ENCODE assay signal across 13 cellular contexts in the genomic region with DNA sequence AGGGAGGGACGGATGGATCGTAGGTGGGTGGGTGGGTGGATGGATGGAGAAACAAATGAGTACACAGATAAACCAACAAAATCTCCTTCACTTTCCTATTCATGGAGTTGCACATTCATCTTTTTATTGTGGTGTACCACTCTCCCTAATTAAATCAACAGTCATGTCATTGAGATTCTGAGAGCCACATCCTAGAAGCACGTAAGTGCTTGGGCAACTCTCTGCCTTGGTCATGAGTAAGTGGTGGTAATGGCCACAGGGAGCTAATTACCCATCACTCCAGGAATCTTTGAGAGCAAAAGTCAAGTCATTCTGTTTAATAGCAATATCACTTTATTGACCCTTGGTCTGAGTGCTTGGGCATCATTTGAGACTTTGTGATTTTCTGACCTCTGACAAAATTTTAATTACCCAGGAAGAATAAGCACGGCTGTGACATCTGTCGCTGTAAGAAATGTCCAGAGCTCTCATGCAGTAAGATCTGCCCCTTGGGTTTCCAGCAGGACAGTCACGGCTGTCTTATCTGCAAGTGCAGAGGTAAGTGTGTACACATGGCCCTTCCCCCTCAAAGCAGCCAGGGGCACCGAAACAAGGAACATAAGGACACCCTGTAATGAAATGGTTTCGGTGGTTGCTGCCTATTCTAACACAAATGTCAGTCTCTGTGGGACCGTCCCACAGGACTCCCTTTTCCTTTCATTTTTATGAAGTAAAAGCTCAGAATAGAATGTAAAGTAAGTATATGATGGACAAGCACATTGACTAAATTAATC.
DNase-seq lines count a peak whose midpoint lies in the region; ATAC-seq and TF ChIP-seq lines count a peak whose summit lies in the region.
"Had no signal": no experiment of that assay in that cellular context is flagged by ENCODE, and none has a peak within 500 bp of the region (broad histone marks: within the 10 kb centered on the region; RNA-seq: fewer than 3 reads in every experiment).

No MANE protein-coding gene starts in this region.

- 91% methylated on average over 9 of the region's 9 CpGs for WGBS in right cardiac atrium

- ATAC-seq in GM21447 (IDR thresholded peaks at IDR 0.05; ENCODE audit: unreplicated experiment) (peak; percentile 50), right cardiac atrium (no peak)
- ATAC-seq: esophagus mucosa had no signal

- no peak overlapping the region for H3K4me3 Mint-ChIP-seq in mesothelial cell of epicardium
- no peak overlapping the region for H3K4me3 Mint-ChIP-seq in activated naive CD4-positive, alpha-beta T cell treated with anti-CD3 and anti-CD28 coated beads for 36 hours
- H3K4me3 Mint-ChIP-seq: CD4-positive, alpha-beta T cell had no signal

- no peaks in the 10 kb centered on the region for H3K27me3 ChIP-seq in right cardiac atrium (ENCODE audit: control insufficient read depth, insufficient read depth)

- H3K27ac ChIP-seq in right cardiac atrium (ENCODE audit: low read length), result no peak overlapping the region
- H3K27ac ChIP-seq: prostate gland had no signal

- intact Hi-C loops in activated naive CD4-positive, alpha-beta T cell treated with anti-CD3 and anti-CD28 coated beads for 36 hours (cut with micrococcal nuclease), result no loop called here
- intact Hi-C loops in right cardiac atrium (cut with DNase I), result no loop called here

- no peak for TF ChIP-seq CTCF in mesothelial cell of epicardium (IDR thresholded peaks at IDR 0.05; ENCODE audit: unreplicated experiment)

- H3K27ac Mint-ChIP-seq in mesothelial cell of epicardium, result peak overlapping the region; percentile 6
- no peak overlapping the region for H3K27ac Mint-ChIP-seq in activated naive CD4-positive, alpha-beta T cell treated with anti-CD3 and anti-CD28 coated beads for 36 hours
- H3K27ac Mint-ChIP-seq: CD4-positive, alpha-beta T cell had no signal

- no peaks in the 10 kb centered on the region for H3K4me1 ChIP-seq in right cardiac atrium (ENCODE audit: control insufficient read depth, insufficient read depth, low read length)
- H3K4me1 ChIP-seq: prostate gland had no signal

- CTCF ChIA-PET in activated naive CD4-positive, alpha-beta T cell treated with anti-CD3 and anti-CD28 coated beads for 36 hours (lab: Charles Lee), result interaction anchor here (0.9 to 2.1 kb wide), 2 partner anchors 159 to 161 kb away, joined by 3 to 5 read pairs; no protein-coding TSS in a partner anchor

- no peaks in the 10 kb centered on the region for H3K9me3 ChIP-seq in right cardiac atrium (ENCODE audit: control insufficient read depth, low read length)
- H3K9me3 ChIP-seq: prostate gland had no signal

- H3K27me3 Mint-ChIP-seq in mesothelial cell of epicardium (ENCODE audit: low read depth), result no peaks in the 10 kb centered on the region
- no peaks in the 10 kb centered on the region for H3K27me3 Mint-ChIP-seq in activated naive CD4-positive, alpha-beta T cell treated with anti-CD3 and anti-CD28 coated beads for 36 hours (ENCODE audit: low read depth)
- H3K27me3 Mint-ChIP-seq: CD4-positive, alpha-beta T cell had no signal

- H3K4me3 ChIP-seq in right cardiac atrium (ENCODE audit: low read length), result no peak overlapping the region
- H3K4me3 ChIP-seq: prostate gland had no signal

- peaks cover 16% of the 10 kb centered on the region for H3K4me1 Mint-ChIP-seq in mesothelial cell of epicardium
- H3K4me1 Mint-ChIP-seq in activated naive CD4-positive, alpha-beta T cell treated with anti-CD3 and anti-CD28 coated beads for 36 hours (ENCODE audit: low read depth), result no peaks in the 10 kb centered on the region

- peak; percentile 23 for DNase-seq in GM04504 (ENCODE audit: low read depth)
- peak; percentile 37 for DNase-seq in MV-4-11 (lab: John Stamatoyannopoulos, UW)
- DNase-seq in mesothelial cell of epicardium (ENCODE audit: low spot score in 2 of 2, unreplicated experiment in 2 of 2), result no peak
- DNase-seq in NCI-H226, result no peak
- DNase-seq in activated naive CD4-positive, alpha-beta T cell treated with anti-CD3 and anti-CD28 coated beads for 36 hours, result no peak
- no peak for DNase-seq in right cardiac atrium
- no peak for DNase-seq in activated gamma-delta T cell treated with Interleukin-2 at 50 U/mL for 16 hours
- DNase-seq: activated naive CD4-positive, alpha-beta T cell treated with anti-CD3 and anti-CD28 coated beads, Interleukin-2, amount 50 U/mL, for 16 hours; CD4-positive, alpha-beta T cell; stimulated activated CD4-positive, alpha-beta T cell treated with anti-CD3 and anti-CD28 coated beads, Interleukin-2, amount 100 ng/mL, for 48 hours had no signal

- H3K9me3 Mint-ChIP-seq in mesothelial cell of epicardium, result no peaks in the 10 kb centered on the region
- no peaks in the 10 kb centered on the region for H3K9me3 Mint-ChIP-seq in activated naive CD4-positive, alpha-beta T cell treated with anti-CD3 and anti-CD28 coated beads for 36 hours
- H3K9me3 Mint-ChIP-seq: CD4-positive, alpha-beta T cell had no signal

- peaks cover 40% of the 10 kb centered on the region for H3K36me3 Mint-ChIP-seq in mesothelial cell of epicardium
- H3K36me3 Mint-ChIP-seq in activated naive CD4-positive, alpha-beta T cell treated with anti-CD3 and anti-CD28 coated beads for 36 hours (ENCODE audit: low read depth), result peaks cover 5% of the 10 kb centered on the region

Comparison
In these comparisons a context has a peak if more than half of its experiments do, and no peak if none do; other contexts are left out.
1. DNase-seq: peak in GM04504 (single experiment) and MV-4-11 (single experiment); none in mesothelial cell of epicardium (0 of 2), NCI-H226 (single experiment), activated naive CD4-positive, alpha-beta T cell treated with anti-CD3 and anti-CD28 coated beads for 36 hours (single experiment), right cardiac atrium (0 of 3) and activated gamma-delta T cell treated with Interleukin-2 at 50 U/mL for 16 hours (single experiment).